8 cellular contexts compared by ENCODE assay signal in the genomic region with DNA sequence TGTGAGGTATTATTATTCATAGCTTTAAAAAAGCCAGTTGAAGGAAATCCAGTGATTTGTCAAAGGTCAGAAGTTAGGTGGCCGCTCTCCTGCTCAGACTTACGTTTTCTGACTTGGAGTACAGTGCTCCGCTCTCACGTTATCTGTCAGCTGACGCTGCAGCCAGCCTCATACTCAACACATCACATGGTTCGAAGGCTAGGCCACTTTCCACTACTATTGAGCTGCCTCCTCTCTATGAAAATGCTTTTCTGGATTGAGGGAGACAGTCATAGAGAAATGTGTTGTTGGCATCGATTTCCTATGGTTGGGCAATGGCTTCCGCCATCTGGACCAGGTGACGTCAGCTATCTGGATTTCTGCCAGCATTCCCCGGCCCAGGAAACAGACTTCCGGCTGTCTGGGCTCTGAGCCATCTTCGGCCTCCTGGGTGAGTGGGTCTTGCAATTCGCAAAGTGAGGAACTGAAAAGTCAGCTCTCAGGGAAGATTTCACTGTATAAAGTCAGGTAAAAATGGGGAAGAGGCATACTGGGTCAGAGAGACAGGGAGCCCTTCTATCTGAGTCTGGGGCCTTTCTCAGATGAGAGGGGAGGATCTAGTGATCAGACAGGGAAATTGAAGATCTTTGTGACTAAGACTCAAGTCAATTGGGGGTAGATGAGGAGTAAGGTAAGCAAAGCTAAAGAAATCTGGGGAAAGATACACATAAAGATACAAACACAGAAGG. TPM values are rescaled to one million over a fixed set of nuclear protein-coding genes. Genes with fewer than 3 reads are reported as not detected.
DNase-seq lines count a peak whose midpoint lies in the region; ATAC-seq lines count a peak whose summit lies in the region.

No MANE protein-coding gene starts in this region.

- 8% methylated on average over 13 of the region's 13 CpGs for WGBS in urinary bladder

- no peaks in the 10 kb centered on the region for H3K4me1 ChIP-seq in urinary bladder (ENCODE audit: insufficient read depth)

- peak overlapping the region; percentile 68 for H3K27ac ChIP-seq in urinary bladder (ENCODE audit: low read depth)

- H3K4me1 Mint-ChIP-seq in naive B cell = peaks cover 12 to 20% (median 18%) of the 10 kb centered on the region in 3 donors

- H3K36me3 ChIP-seq in urinary bladder (ENCODE audit: insufficient read depth) = no peaks in the 10 kb centered on the region

- peak overlapping the region; percentile 48 to 88 (median 74) for H3K27ac Mint-ChIP-seq in naive B cell

- ATAC-seq in GM21825 (IDR thresholded peaks at IDR 0.05; ENCODE audit: unreplicated experiment) (peak; percentile 60), naive B cell (ENCODE audit: low read depth in 2 of 2) (peak; percentile 89 to 90), HG03439 (IDR thresholded peaks at IDR 0.05; ENCODE audit: unreplicated experiment) (no peak)

- peaks cover 0 to 20% (median 18%) of the 10 kb centered on the region in 3 donors for H3K27me3 Mint-ChIP-seq in naive B cell

- no peaks in the 10 kb centered on the region for H3K36me3 Mint-ChIP-seq in naive B cell

- H3K9me3 Mint-ChIP-seq in naive B cell = no peaks in the 10 kb centered on the region

- DNase-seq in ACHN = peak; percentile 95
- DNase-seq in NCI-H2227 treated with DMSO at 0.1 percent for 48 hours (lab: John Stamatoyannopoulos, UW) = peak; percentile 87
- peak; percentile 56 for DNase-seq in activated CD4-positive, alpha-beta T cell treated with anti-CD3 and anti-CD28 coated beads for 48 hours
- DNase-seq in fibroblast of gingiva (ENCODE audit: low read depth) = peak; percentile 98
- peak; percentile 52 for DNase-seq in naive B cell

- H3K4me3 ChIP-seq in urinary bladder (ENCODE audit: low read depth, low read length) = no peak overlapping the region

- in situ Hi-C loops in ACHN (cut with HindIII; ENCODE audit: low pct_ligation_motif_present, low pct_unique_long_range_greater_than_20kb, low sequenced_read_pairs) = no loop called here

- H3K4me3 Mint-ChIP-seq in naive B cell = peak overlapping the region in 4 of 8 donors; percentile 14 to 40 (median 19)

RNA-seq across cellular contexts. Expression of a gene that starts 37.5 kb away (rescaled TPM):
- polyA plus RNA-seq in naive B cell (ENCODE audit: low read depth in 6 of 6) = under 1 TPM in 1 of 6 donors, not detected in 5; 0.31 TPM
- 4.8 TPM for total RNA-seq in urinary bladder
- 71.9 TPM for polyA plus RNA-seq in urinary bladder

RNA-seq across cellular contexts. Expression of a gene that starts 39.4 kb away (rescaled TPM):
- polyA plus RNA-seq in naive B cell (ENCODE audit: low read depth in 6 of 6) (10 to 100 TPM; 43.5 to 65.2 (median 52.4) TPM), urinary bladder (298 TPM)
- 40.0 TPM for total RNA-seq in urinary bladder

Comparison
In these comparisons a context has a peak if more than half of its experiments do, and no peak if none do; other contexts are left out.
1. RNA of a gene that starts 37.5 kb away (polyA plus RNA-seq): 71.9 TPM in urinary bladder (single experiment); 0.31 TPM in naive B cell; every median in the first group is over 10 times any median in the second.
2. Peak in every context shown above with its lines, with median percentiles within 50 percentile points of each other: DNase-seq.